ENCODE assay signal across 21 cellular contexts in the genomic region with DNA sequence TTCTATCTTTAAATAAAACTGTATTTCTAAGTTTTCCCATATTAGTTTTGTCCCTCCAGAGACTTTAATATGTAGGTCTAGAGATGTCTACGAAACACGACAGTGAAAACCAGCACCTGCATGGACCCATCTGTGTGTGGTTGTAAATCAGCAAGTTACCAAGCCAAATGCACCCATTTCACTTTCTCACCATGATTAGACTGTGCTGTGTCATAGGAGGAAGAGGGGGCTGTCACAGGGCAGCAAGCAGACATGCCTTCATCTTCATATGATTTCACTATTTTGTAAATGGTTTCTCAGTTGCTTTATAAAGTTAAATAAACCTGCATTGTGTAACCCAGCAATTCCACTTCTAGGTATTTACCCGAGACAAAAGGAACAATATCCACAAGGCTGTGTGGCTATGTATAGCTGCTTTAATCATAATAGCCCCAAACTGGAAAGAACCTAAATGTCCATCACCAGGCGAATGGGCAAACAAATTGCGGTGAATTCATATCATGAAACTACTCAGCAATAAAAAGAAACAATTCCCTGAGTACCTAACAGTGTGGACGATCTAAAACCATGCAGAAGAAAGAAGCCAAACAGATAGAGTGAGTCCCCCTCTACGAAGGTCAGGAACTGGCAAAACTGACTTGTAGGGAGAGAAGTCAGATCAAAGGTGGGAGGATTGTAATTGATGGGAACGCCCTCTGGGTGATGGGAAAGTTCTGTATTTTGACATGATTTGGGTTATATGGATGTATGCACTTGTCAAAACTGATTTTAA.
"Had no signal": no experiment of that assay in that cellular context is flagged by ENCODE, and none has a peak within 500 bp of the region (broad histone marks: within the 10 kb centered on the region; RNA-seq: fewer than 3 reads in every experiment).

No MANE protein-coding gene starts in this region.

- H3K36me3 Mint-ChIP-seq: immature natural killer cell, naive B cell had no signal

- ATAC-seq: mucosa of descending colon, right lobe of liver had no signal

- H3K4me3 ChIP-seq: ascending aorta, mucosa of descending colon, prostate gland, right lobe of liver, smooth muscle cell had no signal

- H3K27me3 ChIP-seq: ascending aorta had no signal

- H3K27ac ChIP-seq: ascending aorta, prostate gland, right lobe of liver had no signal

- H3K4me1 Mint-ChIP-seq: activated B cell treated with CpG ODN at 0.5 μM for 24 hours; activated CD4-positive, alpha-beta memory T cell treated with anti-CD3 and anti-CD28 coated beads, Interleukin-2, amount 10 ng/mL, durations not matched to agents 7 days and 5 days; immature natural killer cell had no signal

- H3K4me3 Mint-ChIP-seq: activated B cell treated with CpG ODN at 0.5 μM for 24 hours; activated CD4-positive, alpha-beta memory T cell treated with anti-CD3 and anti-CD28 coated beads, Interleukin-2, amount 10 ng/mL, durations not matched to agents 7 days and 5 days; immature natural killer cell; naive B cell; neural crest cell; stimulated activated naive CD8-positive, alpha-beta T cell treated with anti-CD3 and anti-CD28 coated beads, Interleukin-15, amount 100 ng/mL, for 72 hours had no signal

- DNase-seq: activated B cell treated with CpG ODN at 0.5 μM for 24 hours; activated CD4-positive, alpha-beta T cell treated with anti-CD3 and anti-CD28 coated beads for 4 hours; activated effector memory CD4-positive, alpha-beta T cell treated with anti-CD3 and anti-CD28 coated beads, Interleukin-2, amount 50 U/mL, for 16 hours; activated naive CD4-positive, alpha-beta T cell treated with anti-CD3 and anti-CD28 coated beads, Interleukin-2, amount 50 U/mL, for 16 hours; activated T-cell treated with anti-CD3 and anti-CD28 coated beads, Interleukin-2, amount 50 U/mL, for 48 hours; dermis blood vessel endothelial cell; effector memory CD4-positive, alpha-beta T cell; immature natural killer cell; mesenchymal stem cell; mucosa of descending colon; naive B cell; right lobe of liver; stimulated activated CD4-positive, alpha-beta T cell treated with anti-CD3 and anti-CD28 coated beads, Interleukin-4, amount 100 ng/mL, for 1 hour; stimulated activated naive CD8-positive, alpha-beta T cell treated with anti-CD3 and anti-CD28 coated beads, Interleukin-15, amount 100 ng/mL, for 72 hours; T-helper 9 cell; trophoblast cell had no signal

- H3K27ac Mint-ChIP-seq: activated B cell treated with CpG ODN at 0.5 μM for 24 hours; activated CD4-positive, alpha-beta memory T cell treated with anti-CD3 and anti-CD28 coated beads, Interleukin-2, amount 10 ng/mL, durations not matched to agents 7 days and 5 days; immature natural killer cell; naive B cell had no signal

- H3K9me3 ChIP-seq: ascending aorta, mucosa of descending colon, prostate gland, right lobe of liver had no signal

- H3K9me3 Mint-ChIP-seq: activated B cell treated with CpG ODN at 0.5 μM for 24 hours; activated CD4-positive, alpha-beta memory T cell treated with anti-CD3 and anti-CD28 coated beads, Interleukin-2, amount 10 ng/mL, durations not matched to agents 7 days and 5 days; immature natural killer cell; naive B cell; neural crest cell; stimulated activated naive CD8-positive, alpha-beta T cell treated with anti-CD3 and anti-CD28 coated beads, Interleukin-15, amount 100 ng/mL, for 72 hours had no signal

- H3K4me1 ChIP-seq: prostate gland, right lobe of liver had no signal

- H3K36me3 ChIP-seq: ascending aorta, prostate gland, right lobe of liver had no signal
